Comparison of ENCODE assay signal across 15 cellular contexts in the genomic region with DNA sequence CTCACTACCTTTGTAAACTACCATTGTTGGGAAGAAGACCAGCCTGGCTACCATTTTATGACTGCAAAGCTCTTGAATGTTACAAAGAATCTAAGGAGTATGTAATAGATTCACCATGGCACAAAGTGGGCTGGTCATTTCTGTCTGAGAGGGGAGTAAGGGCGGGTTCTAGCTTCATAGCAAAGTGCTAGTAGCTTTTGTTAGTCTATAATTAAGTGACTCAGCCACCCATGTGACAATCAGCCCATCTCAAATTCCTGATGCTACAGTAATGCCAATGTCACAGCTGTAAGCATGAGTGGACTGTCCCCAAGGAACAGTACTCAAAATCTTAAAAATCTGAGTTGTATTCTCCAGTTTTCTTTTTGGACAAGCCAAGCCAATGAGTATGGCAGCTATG. TPM values are rescaled to one million over a fixed set of nuclear protein-coding genes. Genes with fewer than 3 reads are reported as not detected.
DNase-seq lines count a peak whose midpoint lies in the region; ATAC-seq and TF ChIP-seq lines count a peak whose summit lies in the region.
"Had no signal": no experiment of that assay in that cellular context is flagged by ENCODE, and none has a peak within 500 bp of the region (broad histone marks: within the 10 kb centered on the region; RNA-seq: fewer than 3 reads in every experiment).

No MANE protein-coding gene starts in this region.

- no peak overlapping the region for H3K4me3 ChIP-seq in AG10803 (ENCODE audit: low read length)
- H3K4me3 ChIP-seq: dorsolateral prefrontal cortex had no signal

- no peak for TF ChIP-seq CTCF in AG10803 (conservative IDR thresholded peaks at IDR 0.05; ENCODE audit: low read length)

- no peak overlapping the region for H3K4me3 Mint-ChIP-seq in activated CD8-positive, alpha-beta T cell treated with anti-CD3 and anti-CD28 coated beads, Interleukin-2, amount 10 ng/mL, durations not matched to agents 7 days and 5 days
- no peak overlapping the region for H3K4me3 Mint-ChIP-seq in activated T-cell treated with anti-CD3 and anti-CD28 coated beads, Interleukin-2, amount 50 U/mL, for 24 hours
- H3K4me3 Mint-ChIP-seq in activated naive CD4-positive, alpha-beta T cell treated with anti-CD3 and anti-CD28 coated beads for 36 hours: no peak overlapping the region
- H3K4me3 Mint-ChIP-seq: activated CD4-positive, alpha-beta T cell treated with anti-CD3 and anti-CD28 coated beads, Interleukin-2, amount 10 ng/mL, durations not matched to agents 24 days and 14 days; stimulated activated effector memory CD8-positive, alpha-beta T cell treated with anti-CD3 and anti-CD28 coated beads, Interleukin-12 subunit alpha, Interleukin-12 subunit beta, amount 100 ng/mL, for 72 hours had no signal

- H3K27ac Mint-ChIP-seq in activated CD8-positive, alpha-beta T cell treated with anti-CD3 and anti-CD28 coated beads, Interleukin-2, amount 10 ng/mL, durations not matched to agents 7 days and 5 days: no peak overlapping the region
- no peak overlapping the region for H3K27ac Mint-ChIP-seq in activated T-cell treated with anti-CD3 and anti-CD28 coated beads, Interleukin-2, amount 50 U/mL, for 24 hours
- H3K27ac Mint-ChIP-seq in activated naive CD4-positive, alpha-beta T cell treated with anti-CD3 and anti-CD28 coated beads for 36 hours: no peak overlapping the region
- H3K27ac Mint-ChIP-seq: activated CD4-positive, alpha-beta T cell treated with anti-CD3 and anti-CD28 coated beads, Interleukin-2, amount 10 ng/mL, durations not matched to agents 24 days and 14 days; stimulated activated effector memory CD8-positive, alpha-beta T cell treated with anti-CD3 and anti-CD28 coated beads, Interleukin-12 subunit alpha, Interleukin-12 subunit beta, amount 100 ng/mL, for 72 hours had no signal

- CTCF ChIA-PET in activated CD8-positive, alpha-beta T cell treated with anti-CD3 and anti-CD28 coated beads, Interleukin-2, amount 10 ng/mL, durations not matched to agents 7 days and 5 days (lab: Charles Lee): interaction anchor here (1.7 kb wide), 1 partner anchor 285 kb away, joined by 3 read pairs; no protein-coding TSS in a partner anchor
- CTCF ChIA-PET in activated naive CD4-positive, alpha-beta T cell treated with anti-CD3 and anti-CD28 coated beads for 36 hours (lab: Charles Lee): no interaction called here

- H3K4me1 Mint-ChIP-seq in activated CD8-positive, alpha-beta T cell treated with anti-CD3 and anti-CD28 coated beads, Interleukin-2, amount 10 ng/mL, durations not matched to agents 7 days and 5 days (ENCODE audit: low read depth): no peaks in the 10 kb centered on the region
- H3K4me1 Mint-ChIP-seq in activated T-cell treated with anti-CD3 and anti-CD28 coated beads, Interleukin-2, amount 50 U/mL, for 24 hours (ENCODE audit: low read depth): no peaks in the 10 kb centered on the region
- H3K4me1 Mint-ChIP-seq in activated naive CD4-positive, alpha-beta T cell treated with anti-CD3 and anti-CD28 coated beads for 36 hours (ENCODE audit: low read depth): no peaks in the 10 kb centered on the region
- H3K4me1 Mint-ChIP-seq: activated CD4-positive, alpha-beta T cell treated with anti-CD3 and anti-CD28 coated beads, Interleukin-2, amount 10 ng/mL, durations not matched to agents 24 days and 14 days; stimulated activated effector memory CD8-positive, alpha-beta T cell treated with anti-CD3 and anti-CD28 coated beads, Interleukin-12 subunit alpha, Interleukin-12 subunit beta, amount 100 ng/mL, for 72 hours had no signal

- intact Hi-C loops in activated naive CD4-positive, alpha-beta T cell treated with anti-CD3 and anti-CD28 coated beads for 36 hours (cut with micrococcal nuclease): no loop called here

- ATAC-seq in HG02852 (IDR thresholded peaks at IDR 0.05; ENCODE audit: unreplicated experiment): no peak
- ATAC-seq in activated CD8-positive, alpha-beta T cell treated with anti-CD3 and anti-CD28 coated beads, Interleukin-2, amount 10 ng/mL, durations not matched to agents 7 days and 5 days: no peak
- ATAC-seq: stimulated activated effector memory CD8-positive, alpha-beta T cell treated with anti-CD3 and anti-CD28 coated beads, Interleukin-12 subunit alpha, Interleukin-12 subunit beta, amount 100 ng/mL, for 72 hours had no signal

- no peaks in the 10 kb centered on the region for H3K36me3 Mint-ChIP-seq in activated CD8-positive, alpha-beta T cell treated with anti-CD3 and anti-CD28 coated beads, Interleukin-2, amount 10 ng/mL, durations not matched to agents 7 days and 5 days (ENCODE audit: low read depth)
- no peaks in the 10 kb centered on the region for H3K36me3 Mint-ChIP-seq in activated T-cell treated with anti-CD3 and anti-CD28 coated beads, Interleukin-2, amount 50 U/mL, for 24 hours (ENCODE audit: low read depth)
- no peaks in the 10 kb centered on the region for H3K36me3 Mint-ChIP-seq in activated naive CD4-positive, alpha-beta T cell treated with anti-CD3 and anti-CD28 coated beads for 36 hours (ENCODE audit: low read depth)
- H3K36me3 Mint-ChIP-seq: stimulated activated effector memory CD8-positive, alpha-beta T cell treated with anti-CD3 and anti-CD28 coated beads, Interleukin-12 subunit alpha, Interleukin-12 subunit beta, amount 100 ng/mL, for 72 hours had no signal

- peaks cover 28% of the 10 kb centered on the region for H3K27me3 Mint-ChIP-seq in activated CD8-positive, alpha-beta T cell treated with anti-CD3 and anti-CD28 coated beads, Interleukin-2, amount 10 ng/mL, durations not matched to agents 7 days and 5 days (ENCODE audit: low read depth)
- H3K27me3 Mint-ChIP-seq in activated T-cell treated with anti-CD3 and anti-CD28 coated beads, Interleukin-2, amount 50 U/mL, for 24 hours: peaks cover 48% of the 10 kb centered on the region
- H3K27me3 Mint-ChIP-seq in activated naive CD4-positive, alpha-beta T cell treated with anti-CD3 and anti-CD28 coated beads for 36 hours (ENCODE audit: low read depth): peaks cover 15% of the 10 kb centered on the region

- no peaks in the 10 kb centered on the region for H3K9me3 Mint-ChIP-seq in activated CD8-positive, alpha-beta T cell treated with anti-CD3 and anti-CD28 coated beads, Interleukin-2, amount 10 ng/mL, durations not matched to agents 7 days and 5 days (ENCODE audit: insufficient read depth)
- H3K9me3 Mint-ChIP-seq in activated T-cell treated with anti-CD3 and anti-CD28 coated beads, Interleukin-2, amount 50 U/mL, for 24 hours: peaks cover 4% of the 10 kb centered on the region
- peaks cover 5% of the 10 kb centered on the region for H3K9me3 Mint-ChIP-seq in activated naive CD4-positive, alpha-beta T cell treated with anti-CD3 and anti-CD28 coated beads for 36 hours

- DNase-seq in AG10803 (ENCODE audit: low read depth) (peak; percentile 50), HS-5 (ENCODE audit: low read depth) (peak; percentile 37), RKO (ENCODE audit: low spot score) (peak; percentile 51), iPS-NIHi11 (ENCODE audit: low spot score) (peak; percentile 15)
- no peak for DNase-seq in activated CD8-positive, alpha-beta T cell treated with anti-CD3 and anti-CD28 coated beads, Interleukin-2, amount 10 ng/mL, durations not matched to agents 7 days and 5 days
- DNase-seq in activated T-cell treated with anti-CD3 and anti-CD28 coated beads, Interleukin-2, amount 50 U/mL, for 24 hours: no peak
- DNase-seq in activated naive CD4-positive, alpha-beta T cell treated with anti-CD3 and anti-CD28 coated beads for 36 hours: no peak
- DNase-seq: activated CD4-positive, alpha-beta T cell treated with anti-CD3 and anti-CD28 coated beads, Interleukin-2, amount 10 ng/mL, durations not matched to agents 24 days and 14 days; DMS 273 treated with DMSO at 0.1 percent for 48 hours; dorsolateral prefrontal cortex; NCI-H446; stimulated activated CD4-positive, alpha-beta T cell treated with anti-CD3 and anti-CD28 coated beads, Interleukin-4, amount 100 ng/mL, for 24 hours had no signal

- POLR2A ChIA-PET in activated CD8-positive, alpha-beta T cell treated with anti-CD3 and anti-CD28 coated beads, Interleukin-2, amount 10 ng/mL, durations not matched to agents 7 days and 5 days (lab: Charles Lee): no interaction called here

RNA-seq across cellular contexts. Expression of gene OTUD3, which starts 15.4 kb away (rescaled TPM):
- total RNA-seq in activated CD8-positive, alpha-beta T cell treated with anti-CD3 and anti-CD28 coated beads, Interleukin-2, amount 10 ng/mL, durations not matched to agents 7 days and 5 days: 10 to 100 TPM in 1 of 2 experiments, 1 to 10 TPM in 1; 9.7 to 10.4 TPM
- total RNA-seq in activated naive CD4-positive, alpha-beta T cell treated with anti-CD3 and anti-CD28 coated beads for 36 hours: 10 to 100 TPM in 1 of 2 experiments, 1 to 10 TPM in 1; 8.3 to 10.8 TPM

RNA-seq across cellular contexts. Expression of gene RNF186, which starts 51.7 kb away (rescaled TPM):
- not detected for total RNA-seq in activated CD8-positive, alpha-beta T cell treated with anti-CD3 and anti-CD28 coated beads, Interleukin-2, amount 10 ng/mL, durations not matched to agents 7 days and 5 days
- total RNA-seq in activated naive CD4-positive, alpha-beta T cell treated with anti-CD3 and anti-CD28 coated beads for 36 hours: not detected
- total RNA-seq: activated CD4-positive, alpha-beta T cell treated with anti-CD3 and anti-CD28 coated beads, Interleukin-2, amount 10 ng/mL, durations not matched to agents 24 days and 14 days; dorsolateral prefrontal cortex; ureter had no signal

RNA-seq across cellular contexts. Expression of gene PLA2G2E, which starts 56.7 kb away (rescaled TPM):
- not detected for total RNA-seq in activated CD8-positive, alpha-beta T cell treated with anti-CD3 and anti-CD28 coated beads, Interleukin-2, amount 10 ng/mL, durations not matched to agents 7 days and 5 days
- not detected for total RNA-seq in activated naive CD4-positive, alpha-beta T cell treated with anti-CD3 and anti-CD28 coated beads for 36 hours
- total RNA-seq: activated CD4-positive, alpha-beta T cell treated with anti-CD3 and anti-CD28 coated beads, Interleukin-2, amount 10 ng/mL, durations not matched to agents 24 days and 14 days; dorsolateral prefrontal cortex; ureter had no signal

Comparison
In these comparisons a context has a peak if more than half of its experiments do, and no peak if none do; other contexts are left out.
1. DNase-seq: peak in AG10803 (single experiment), HS-5 (single experiment), RKO (single experiment) and iPS-NIHi11 (single experiment); none in activated CD8-positive, alpha-beta T cell treated with anti-CD3 and anti-CD28 coated beads, Interleukin-2, amount 10 ng/mL, durations not matched to agents 7 days and 5 days (single experiment), activated T-cell treated with anti-CD3 and anti-CD28 coated beads, Interleukin-2, amount 50 U/mL, for 24 hours (single experiment) and activated naive CD4-positive, alpha-beta T cell treated with anti-CD3 and anti-CD28 coated beads for 36 hours (single experiment).